Comparison of ENCODE assay signal across 28 cellular contexts in the genomic region with DNA sequence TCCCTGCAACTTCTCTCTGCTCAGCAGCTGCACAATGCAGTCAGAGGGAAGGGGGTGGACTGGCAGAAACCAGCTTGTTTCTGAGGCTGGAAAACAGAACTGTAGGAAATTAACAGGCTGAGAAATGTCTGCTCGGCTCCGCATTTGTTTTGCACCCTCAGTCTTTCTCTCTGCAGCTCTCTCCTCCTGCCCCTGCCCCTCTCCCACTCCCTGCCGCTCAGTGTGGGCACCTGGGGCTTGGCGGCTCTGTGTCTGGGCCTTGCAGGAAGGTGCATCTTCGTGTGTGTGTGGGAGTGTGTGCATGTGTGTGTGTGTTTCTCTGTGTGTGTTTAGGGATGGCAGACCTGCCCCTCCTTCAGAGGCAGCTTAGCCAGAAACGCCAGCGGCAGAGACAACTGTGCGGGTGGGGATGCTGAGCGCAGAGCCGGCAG. TPM values are rescaled to one million over a fixed set of nuclear protein-coding genes. Genes with fewer than 3 reads are reported as not detected.
A peak's percentile ranks its signal among the peaks of the same experiment; 100 is the strongest.
DNase-seq lines count a peak whose midpoint lies in the region; ATAC-seq and TF ChIP-seq lines count a peak whose summit lies in the region.
"Had no signal": no experiment of that assay in that cellular context is flagged by ENCODE, and none has a peak within 500 bp of the region (broad histone marks: within the 10 kb centered on the region; RNA-seq: fewer than 3 reads in every experiment).

No MANE protein-coding gene starts in this region.

- H4K91ac ChIP-seq in H9 (ENCODE audit: insufficient read length, low read depth, low read length) = no peak overlapping the region

- no peak overlapping the region for H3K4ac ChIP-seq in H9 (ENCODE audit: low read depth, low read length)

- H3K27me3 Mint-ChIP-seq in H9 (ENCODE audit: low read depth) (no peaks in the 10 kb centered on the region; the same call in 1 of the 2 replicates), WTC11 (ENCODE audit: low read depth) (no peaks in the 10 kb centered on the region)
- H3K27me3 Mint-ChIP-seq: activated CD8-positive, alpha-beta T cell treated with anti-CD3 and anti-CD28 coated beads for 36 hours had no signal

- no peak for TF ChIP-seq CTCF in H9 (conservative IDR thresholded peaks at IDR 0.05)
- no peak for TF ChIP-seq CTCF in WTC11 (IDR thresholded peaks at IDR 0.05)
- TF ChIP-seq CTCF in hepatocyte (IDR thresholded peaks at IDR 0.05; ENCODE audit: poor library complexity) = no peak
- TF ChIP-seq CTCF in colonic mucosa (IDR thresholded peaks at IDR 0.05) = no peak

- H3K9me3 Mint-ChIP-seq in H9 (no peaks in the 10 kb centered on the region), WTC11 (no peaks in the 10 kb centered on the region)
- H3K9me3 Mint-ChIP-seq: activated CD8-positive, alpha-beta T cell treated with anti-CD3 and anti-CD28 coated beads for 36 hours; activated naive CD4-positive, alpha-beta T cell treated with anti-CD3 and anti-CD28 coated beads, Interleukin-2, amount 50 U/mL, for 72 hours; activated T-helper 2 cell treated with anti-CD3 and anti-CD28 coated beads, Interferon-gamma antibody, Interleukin-2, Interleukin-4, amounts not matched to agents 10 μg/mL and 5 μg/mL and 100 μg/mL, durations not matched to agents 14 hours and 24 hours and 36 hours; dendritic cell treated with granulocyte-macrophage colony-stimulating factor and Interleukin-4, amounts not matched to agents 40 ng/mL and 50 ng/mL, for 4 days; IgD-negative memory B cell; mesothelial cell of epicardium; naive B cell; T-cell had no signal

- intact Hi-C loops in posterior cingulate gyrus (cut with DNase I) = loop anchor here (5.0 kb wide), 1 partner anchor 123 kb away; no protein-coding TSS in a partner anchor
- intact Hi-C loops in colonic mucosa (cut with DNase I) = no loop called here

- no peak overlapping the region for H2BK20ac ChIP-seq in H9 (ENCODE audit: low read depth, low read length, poor library complexity, severe bottlenecking)

- H3K79me2 ChIP-seq in H9 (ENCODE audit: insufficient read depth, low read length) = no peaks in the 10 kb centered on the region
- H3K79me2 ChIP-seq in hepatocyte = no peaks in the 10 kb centered on the region

- no peak overlapping the region for H2BK5ac ChIP-seq in H9 (ENCODE audit: insufficient read length, low read length)

- H3K56ac ChIP-seq in H9 (ENCODE audit: insufficient read length, low read depth, low read length) = no peak overlapping the region

- no peak overlapping the region for H3K23ac ChIP-seq in H9 (ENCODE audit: insufficient read length, low read depth, low read length)

- H3K4me3 ChIP-seq in hepatocyte (no peak overlapping the region), colonic mucosa (no peak overlapping the region)
- H3K4me3 ChIP-seq: BLaER1 treated with 17β-estradiol and CSF1 and Interleukin-3, amounts not matched to agents 10 nM and 100 nM; gastroesophageal sphincter; pancreas; Peyer's patch; upper lobe of left lung had no signal

- H3K27ac ChIP-seq in H9 (ENCODE audit: insufficient read length, low read depth, low read length) (no peak overlapping the region), hepatocyte (peak overlapping the region; percentile 73), colonic mucosa (no peak overlapping the region)
- H3K27ac ChIP-seq: BLaER1 treated with 17β-estradiol and CSF1 and Interleukin-3, amounts not matched to agents 10 nM and 100 nM; gastroesophageal sphincter; pancreas; Peyer's patch had no signal

- H3K36me3 Mint-ChIP-seq in H9 (ENCODE audit: insufficient read depth in 1 of 3, low read depth in 3 of 3) (peaks cover 0 to 8% (median 0%) of the 10 kb centered on the region in 3 experiments; a peak in 3 of 7 replicates), WTC11 (no peaks in the 10 kb centered on the region)
- H3K36me3 Mint-ChIP-seq: activated naive CD4-positive, alpha-beta T cell treated with anti-CD3 and anti-CD28 coated beads, Interleukin-2, amount 50 U/mL, for 72 hours; IgD-negative memory B cell; mesothelial cell of epicardium; naive B cell; T-cell had no signal

- H2AFZ ChIP-seq in H9 (ENCODE audit: low read length) (no peak overlapping the region), hepatocyte (no peak overlapping the region)

- CTCF ChIA-PET in WTC11 (lab: Charles Lee) = interaction anchor here (0.7 to 8.3 kb wide), 25 partner anchors 11 to 144 kb away, joined by 3 to 171 read pairs (median 5); a partner anchor contains a TSS

- no peak overlapping the region for H4K5ac ChIP-seq in H9 (ENCODE audit: insufficient read length, low read depth, low read length)

- H3K4me1 Mint-ChIP-seq in H9 = peaks cover 54 to 61% of the 10 kb centered on the region in 2 experiments
- H3K4me1 Mint-ChIP-seq in WTC11 = peaks cover 66% of the 10 kb centered on the region
- H3K4me1 Mint-ChIP-seq: IgD-negative memory B cell, naive B cell, T-cell had no signal

- no peak overlapping the region for H2BK15ac ChIP-seq in H9 (ENCODE audit: low read depth, low read length)

- H3K27ac Mint-ChIP-seq in H9 (peak overlapping the region; percentile 68 to 76 (median 73); a peak in 4 of 7 replicates), WTC11 (peak overlapping the region; percentile 36; the same call in 1 of the 2 replicates)
- H3K27ac Mint-ChIP-seq: activated CD8-positive, alpha-beta T cell treated with anti-CD3 and anti-CD28 coated beads for 36 hours; activated naive CD4-positive, alpha-beta T cell treated with anti-CD3 and anti-CD28 coated beads, Interleukin-2, amount 50 U/mL, for 72 hours; activated T-helper 2 cell treated with anti-CD3 and anti-CD28 coated beads, Interferon-gamma antibody, Interleukin-2, Interleukin-4, amounts not matched to agents 10 μg/mL and 5 μg/mL and 100 μg/mL, durations not matched to agents 14 hours and 24 hours and 36 hours; dendritic cell treated with granulocyte-macrophage colony-stimulating factor and Interleukin-4, amounts not matched to agents 40 ng/mL and 50 ng/mL, for 4 days; mesothelial cell of epicardium; T-cell had no signal

- peak overlapping the region in 1 of 2 experiments; percentile 58; a peak in 3 of 5 replicates for H3K4me3 Mint-ChIP-seq in H9
- H3K4me3 Mint-ChIP-seq in WTC11 = no peak overlapping the region
- H3K4me3 Mint-ChIP-seq: activated CD8-positive, alpha-beta T cell treated with anti-CD3 and anti-CD28 coated beads for 36 hours; dendritic cell treated with granulocyte-macrophage colony-stimulating factor and Interleukin-4, amounts not matched to agents 40 ng/mL and 50 ng/mL, for 4 days; IgD-negative memory B cell; mesothelial cell of epicardium; T-cell had no signal

- H3K23me2 ChIP-seq in H9 (ENCODE audit: insufficient read length, low read depth, low read length, poor library complexity, severe bottlenecking) = no peaks in the 10 kb centered on the region

- no peak overlapping the region for H2AK5ac ChIP-seq in H9 (ENCODE audit: insufficient read length, low read length)

- DNase-seq in H9 (no peak), WTC11 (ENCODE audit: low spot score) (no peak), hepatocyte (ENCODE audit: low spot score) (no peak), posterior cingulate gyrus (peak in 9 of 10 donors; percentile 35 to 95 (median 68)), NCI-H345 (lab: John Stamatoyannopoulos, UW) (no peak), 8988T (no peak), colonic mucosa (no peak), kidney tubule cell (ENCODE audit: low spot score) (no peak)
- DNase-seq: activated CD8-positive, alpha-beta T cell treated with anti-CD3 and anti-CD28 coated beads for 36 hours; Caco-2; DMS79; GF-D8; left ventricle myocardium superior; naive B cell; NCI-H187; pancreas; Peyer's patch; SHP77 treated with DMSO at 0.1 percent for 48 hours; small intestine; T-cell had no signal

- H3K14ac ChIP-seq in H9 (ENCODE audit: insufficient read depth, low read length) = peak overlapping the region; percentile 61; the same call in 1 of the 2 replicates

- no peak overlapping the region for H4K8ac ChIP-seq in H9 (replicated peaks; ENCODE audit: insufficient read length, low read depth, low read length)

- H3K9me3 ChIP-seq in H9 (ENCODE audit: control insufficient read depth, low read depth, low read length) = no peaks in the 10 kb centered on the region
- H3K9me3 ChIP-seq in hepatocyte (ENCODE audit: low read depth) = no peaks in the 10 kb centered on the region
- no peaks in the 10 kb centered on the region for H3K9me3 ChIP-seq in colonic mucosa
- H3K9me3 ChIP-seq: BLaER1 treated with 17β-estradiol and CSF1 and Interleukin-3, amounts not matched to agents 10 nM and 100 nM; Caco-2; gastroesophageal sphincter; pancreas; Peyer's patch; upper lobe of left lung had no signal

- H4K20me1 ChIP-seq in H9 (ENCODE audit: control insufficient read depth, insufficient read depth, insufficient read length) = no peaks in the 10 kb centered on the region
- H4K20me1 ChIP-seq in hepatocyte (ENCODE audit: insufficient read depth, poor library complexity, severe bottlenecking) = no peaks in the 10 kb centered on the region
- H4K20me1 ChIP-seq: BLaER1 treated with 17β-estradiol and CSF1 and Interleukin-3, amounts not matched to agents 10 nM and 100 nM had no signal

- ATAC-seq in WTC11 = no peak; the same call in 1 of the 2 replicates
- ATAC-seq: activated CD8-positive, alpha-beta T cell treated with anti-CD3 and anti-CD28 coated beads for 36 hours; activated naive CD4-positive, alpha-beta T cell treated with anti-CD3 and anti-CD28 coated beads, Interleukin-2, amount 50 U/mL, for 72 hours; gastroesophageal sphincter; left ventricle myocardium superior; T-cell had no signal

- H3K36me3 ChIP-seq in hepatocyte (replicated peaks; ENCODE audit: insufficient read depth, low read depth) (no peaks in the 10 kb centered on the region), colonic mucosa (no peaks in the 10 kb centered on the region)
- H3K36me3 ChIP-seq: BLaER1 treated with 17β-estradiol and CSF1 and Interleukin-3, amounts not matched to agents 10 nM and 100 nM; gastroesophageal sphincter; pancreas; Peyer's patch; upper lobe of left lung had no signal

- H3K79me1 ChIP-seq in H9 (ENCODE audit: insufficient read depth, low read depth, low read length, poor library complexity, severe bottlenecking) = no peaks in the 10 kb centered on the region

- no peak overlapping the region for H2BK12ac ChIP-seq in H9 (ENCODE audit: insufficient read length, low read depth, low read length)

- no peak overlapping the region for H3K4me2 ChIP-seq in H9 (ENCODE audit: insufficient read depth, insufficient read length, low read length)
- H3K4me2 ChIP-seq in hepatocyte = peak overlapping the region; percentile 46

- H3K18ac ChIP-seq in H9 (ENCODE audit: insufficient read length, low read depth, low read length) = no peak overlapping the region

- WGBS in H9 (ENCODE audit: extremely low coverage, insufficient read length, low lambda C conversion rate) = no CpG with 5 or more reads among the region's 10 CpGs
- 44% methylated on average over 10 of the region's 10 CpGs for WGBS in hepatocyte (ENCODE audit: low lambda C conversion rate, missing lambda C conversion rate)

- no peak overlapping the region for H2BK120ac ChIP-seq in H9 (ENCODE audit: low read depth, low read length, poor library complexity, severe bottlenecking)

- H3T11ph ChIP-seq in H9 (ENCODE audit: low read length) = no peak overlapping the region

- H3K9ac ChIP-seq in H9 (ENCODE audit: extremely low read depth, insufficient read length, low read length) = no peak overlapping the region
- no peak overlapping the region for H3K9ac ChIP-seq in colonic mucosa (ENCODE audit: low read depth in 2 of 2, low read length in 2 of 2)
- H3K9ac ChIP-seq: BLaER1 treated with 17β-estradiol and CSF1 and Interleukin-3, amounts not matched to agents 10 nM and 100 nM had no signal

- peaks cover 3% of the 10 kb centered on the region; the same call in 1 of the 2 replicates for H3K4me1 ChIP-seq in H9 (ENCODE audit: insufficient read depth, low read length)
- peaks cover 10% of the 10 kb centered on the region for H3K4me1 ChIP-seq in hepatocyte (ENCODE audit: insufficient read depth)
- H3K4me1 ChIP-seq in colonic mucosa = no peaks in the 10 kb centered on the region
- H3K4me1 ChIP-seq: Caco-2, pancreas, Peyer's patch had no signal

- H3K27me3 ChIP-seq in H9 (ENCODE audit: insufficient read depth, low read length) = no peaks in the 10 kb centered on the region
- peaks cover 8% of the 10 kb centered on the region for H3K27me3 ChIP-seq in hepatocyte
- H3K27me3 ChIP-seq in colonic mucosa = no peaks in the 10 kb centered on the region
- H3K27me3 ChIP-seq: BLaER1 treated with 17β-estradiol and CSF1 and Interleukin-3, amounts not matched to agents 10 nM and 100 nM; pancreas; Peyer's patch; upper lobe of left lung had no signal

- POLR2A ChIA-PET in WTC11 (lab: Charles Lee) = interaction anchor here (0.6 to 3.0 kb wide), 6 partner anchors 9 to 126 kb away, joined by 3 to 14 read pairs (median 10); a partner anchor contains a TSS

- H3K9me2 ChIP-seq in hepatocyte (replicated peaks; ENCODE audit: insufficient read depth) = no peaks in the 10 kb centered on the region

RNA-seq across cellular contexts. Expression of a gene that starts 53.0 kb away (rescaled TPM):
- total RNA-seq in H9 (2021) (127 and 131 TPM in 2 replicates), WTC11 (2021) (105 to 108 TPM (median 108 TPM) in 3 replicates), hepatocyte (10.5 and 10.8 TPM in 2 replicates), colonic mucosa (100 to 1,000 TPM in 1 of 2 donors, 10 to 100 TPM in 1; 97.3 to 105 TPM)
- 6.2 and 8.6 TPM in 2 replicates for polyA plus RNA-seq in hepatocyte
- total RNA-seq: activated T-helper 2 cell treated with anti-CD3 and anti-CD28 coated beads, Interferon-gamma antibody, Interleukin-2, Interleukin-4, amounts not matched to agents 10 μg/mL and 5 μg/mL and 100 μg/mL, durations not matched to agents 14 hours and 24 hours and 36 hours had no signal

Comparison
In these comparisons a context has a peak if more than half of its experiments do, and no peak if none do; other contexts are left out.
1. DNase-seq: peak in posterior cingulate gyrus (9 of 10); none in H9 (single experiment), WTC11 (single experiment), hepatocyte (single experiment), NCI-H345 (single experiment), 8988T (single experiment), colonic mucosa (single experiment) and kidney tubule cell (single experiment).